ENCODE assay signal across 8 cellular contexts in the genomic region with DNA sequence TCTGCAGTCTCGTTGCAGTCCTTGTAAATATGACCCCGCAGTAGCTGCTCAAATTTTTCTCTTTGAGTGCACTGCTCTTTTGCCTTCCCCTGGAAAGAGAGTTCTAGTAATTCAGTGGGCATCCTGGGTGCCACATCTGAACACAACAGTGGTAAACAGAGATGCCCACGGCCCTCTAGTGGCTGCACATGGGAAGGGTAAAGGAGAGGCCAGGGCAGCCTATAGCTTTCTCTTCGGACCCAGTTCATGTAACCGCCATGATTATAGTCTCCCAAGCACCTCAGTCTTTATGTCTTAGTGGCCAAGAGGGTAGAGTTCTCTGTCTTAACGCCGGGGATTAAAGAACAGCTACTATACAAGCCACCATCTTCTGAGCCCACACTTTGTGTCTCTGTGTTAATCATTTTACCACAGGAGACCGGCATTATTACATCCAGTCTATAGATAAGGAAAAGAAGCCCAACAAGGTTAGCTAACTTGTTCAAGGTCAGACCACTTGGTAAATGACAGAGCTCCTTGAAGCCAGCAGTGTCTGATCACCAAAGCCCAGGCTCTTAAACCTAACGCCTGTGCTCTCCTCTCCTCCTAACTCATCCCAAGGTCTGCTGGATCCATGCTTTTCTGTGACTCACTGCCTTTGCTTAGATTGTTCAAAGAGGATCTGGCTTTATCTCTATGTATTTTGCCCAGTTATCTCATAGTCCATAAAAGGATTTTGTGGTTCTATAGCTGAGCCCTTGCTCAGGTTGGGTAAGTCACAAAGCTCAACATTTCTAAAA.
DNase-seq lines count a peak whose midpoint lies in the region; ATAC-seq and TF ChIP-seq lines count a peak whose summit lies in the region.

No MANE protein-coding gene starts in this region.

- H3K9me3 ChIP-seq in heart right ventricle = peaks cover 0 to 7% (median 0%) of the 10 kb centered on the region in 11 donors

- H3K4me1 Mint-ChIP-seq in activated T-cell treated with anti-CD3 and anti-CD28 coated beads, Interleukin-2, amount 50 U/mL, for 4 hours (ENCODE audit: low read depth) = no peaks in the 10 kb centered on the region

- no peaks in the 10 kb centered on the region for H3K27me3 ChIP-seq in heart right ventricle

- H3K9me3 Mint-ChIP-seq in activated T-cell treated with anti-CD3 and anti-CD28 coated beads, Interleukin-2, amount 50 U/mL, for 4 hours = no peaks in the 10 kb centered on the region

- no peak overlapping the region for H3K4me3 ChIP-seq in heart right ventricle

- H3K4me1 ChIP-seq in heart right ventricle = no peaks in the 10 kb centered on the region

- H3K4me3 Mint-ChIP-seq in activated T-cell treated with anti-CD3 and anti-CD28 coated beads, Interleukin-2, amount 50 U/mL, for 4 hours = no peak overlapping the region

- peak; percentile 44 to 70 (median 59) for TF ChIP-seq CTCF in heart right ventricle (IDR thresholded peaks at IDR 0.05)

- H3K36me3 ChIP-seq in heart right ventricle = no peaks in the 10 kb centered on the region

- 65% methylated on average over 9 of the region's 9 CpGs for whole genome bisulfite sequencing in heart right ventricle, 2 donors

- no peaks in the 10 kb centered on the region for H3K36me3 Mint-ChIP-seq in activated T-cell treated with anti-CD3 and anti-CD28 coated beads, Interleukin-2, amount 50 U/mL, for 4 hours (ENCODE audit: insufficient read depth)

- ATAC-seq in GM18858 (IDR thresholded peaks at IDR 0.05; ENCODE audit: unreplicated experiment) (peak; percentile 69), HG03060 (IDR thresholded peaks at IDR 0.05; ENCODE audit: low read depth, unreplicated experiment) (peak; percentile 67), heart right ventricle (peak in 5 of 8 donors; percentile 41 to 61 (median 50))
- ATAC-seq in activated T-cell treated with anti-CD3 and anti-CD28 coated beads, Interleukin-2, amount 50 U/mL, for 4 hours = peak; percentile 73 to 78

- H3K27me3 Mint-ChIP-seq in activated T-cell treated with anti-CD3 and anti-CD28 coated beads, Interleukin-2, amount 50 U/mL, for 4 hours (ENCODE audit: low read depth) = peaks cover 5% of the 10 kb centered on the region

- no peak overlapping the region for H3K27ac ChIP-seq in heart right ventricle

- DNase-seq in AG08396 (ENCODE audit: low spot score) = peak; percentile 39
- peak; percentile 40 for DNase-seq in NCI-H510A treated with DMSO at 0.1 percent for 48 hours (lab: John Stamatoyannopoulos, UW)
- DNase-seq in activated T-cell treated with anti-CD3 and anti-CD28 coated beads, Interleukin-2, amount 50 U/mL, for 4 hours = peak; percentile 22
- DNase-seq in heart right ventricle = no peak
- DNase-seq in stimulated activated CD4-positive, alpha-beta T cell treated with anti-CD3 and anti-CD28 coated beads, Interleukin-2, amount 100 ng/mL, for 24 hours = peak; percentile 52 to 54
- DNase-seq in mesenteric fat pad (ENCODE audit: low spot score) = no peak

- intact Hi-C loops in heart right ventricle (cut with DNase I) = loop anchor here in 8 of 10 donors (2.0 to 10.0 kb wide), 7 partner anchors 78 to 331 kb away; a partner anchor contains a TSS

Comparison
In these comparisons a context has a peak if more than half of its experiments do, and no peak if none do; other contexts are left out.
1. DNase-seq: peak in AG08396 (single experiment), NCI-H510A treated with DMSO at 0.1 percent for 48 hours (single experiment), activated T-cell treated with anti-CD3 and anti-CD28 coated beads, Interleukin-2, amount 50 U/mL, for 4 hours (single experiment) and stimulated activated CD4-positive, alpha-beta T cell treated with anti-CD3 and anti-CD28 coated beads, Interleukin-2, amount 100 ng/mL, for 24 hours (2 of 2); none in heart right ventricle (0 of 2) and mesenteric fat pad (single experiment).
2. Peak in every context shown above with its lines, with median percentiles within 50 percentile points of each other: ATAC-seq.